In genomic region chr5:149493316-149493715, GRCh38 we compare ENCODE assay signal across 18 cellular contexts. TPM values are rescaled to one million over a fixed set of nuclear protein-coding genes. Genes with fewer than 3 reads are reported as not detected.
DNase-seq lines count a peak whose midpoint lies in the region; ATAC-seq and TF ChIP-seq lines count a peak whose summit lies in the region.
"Had no signal": no experiment of that assay in that cellular context is flagged by ENCODE, and none has a peak within 500 bp of the region (broad histone marks: within the 10 kb centered on the region; RNA-seq: fewer than 3 reads in every experiment).

No MANE protein-coding gene starts in this region.

- H3K4me1 ChIP-seq in HCT116 (ENCODE audit: control insufficient read depth in 1 of 2, insufficient read depth in 2 of 2, low read length in 2 of 2) = peaks cover 4 to 33% of the 10 kb centered on the region in 2 experiments; a peak in 3 of 4 replicates

- H3K27ac Mint-ChIP-seq in nephron progenitor cell = peak overlapping the region; percentile 21
- H3K27ac Mint-ChIP-seq in activated CD8-positive, alpha-beta T cell treated with anti-CD3 and anti-CD28 coated beads, Interleukin-2, amount 10 ng/mL, durations not matched to agents 7 days and 5 days = no peak overlapping the region

- H2AFZ ChIP-seq in HCT116 (ENCODE audit: low read depth, low read length, poor library complexity, severe bottlenecking) = no peak overlapping the region

- H3K36me3 Mint-ChIP-seq in nephron progenitor cell (ENCODE audit: low read depth) = peaks cover 31% of the 10 kb centered on the region
- H3K36me3 Mint-ChIP-seq in activated CD8-positive, alpha-beta T cell treated with anti-CD3 and anti-CD28 coated beads, Interleukin-2, amount 10 ng/mL, durations not matched to agents 7 days and 5 days (ENCODE audit: low read depth) = peaks cover 33% of the 10 kb centered on the region

- no TSS peak for BruUV-seq in HCT116 (replicated peaks; lab: Mats Ljungman, UMichigan)

- no peaks in the 10 kb centered on the region for H3K27me3 ChIP-seq in HCT116 (ENCODE audit: insufficient read depth, low read length)
- H3K27me3 ChIP-seq: BLaER1 treated with 17β-estradiol and CSF1 and Interleukin-3, amounts not matched to agents 10 nM and 100 nM; vagina had no signal

- intact Hi-C loops in HCT116 (cut with micrococcal nuclease) = no loop called here

- H3K9me3 ChIP-seq in HCT116 (ENCODE audit: control insufficient read depth in 1 of 2, insufficient read depth in 1 of 2, low read depth in 1 of 2, low read length in 2 of 2) = no peaks in the 10 kb centered on the region
- H3K9me3 ChIP-seq: BLaER1 treated with 17β-estradiol and CSF1 and Interleukin-3, amounts not matched to agents 10 nM and 100 nM; mucosa of descending colon; vagina had no signal

- H3K4me1 Mint-ChIP-seq in nephron progenitor cell = peaks cover 4% of the 10 kb centered on the region
- H3K4me1 Mint-ChIP-seq in activated CD8-positive, alpha-beta T cell treated with anti-CD3 and anti-CD28 coated beads, Interleukin-2, amount 10 ng/mL, durations not matched to agents 7 days and 5 days (ENCODE audit: low read depth) = no peaks in the 10 kb centered on the region

- POLR2A ChIA-PET in HCT116 (lab: Charles Lee) (no interaction called here), RWPE1 (lab: Yijun Ruan, JAX; ENCODE audit: low non-redundant PET) (no interaction called here)
- POLR2A ChIA-PET in activated CD8-positive, alpha-beta T cell treated with anti-CD3 and anti-CD28 coated beads, Interleukin-2, amount 10 ng/mL, durations not matched to agents 7 days and 5 days (lab: Charles Lee) = interaction anchor here (1.1 kb wide), 1 partner anchor 7 kb away, joined by 3 read pairs; no protein-coding TSS in a partner anchor

- H3K27me3 Mint-ChIP-seq in nephron progenitor cell (ENCODE audit: low read depth, poor library complexity) = no peaks in the 10 kb centered on the region
- H3K27me3 Mint-ChIP-seq in activated CD8-positive, alpha-beta T cell treated with anti-CD3 and anti-CD28 coated beads, Interleukin-2, amount 10 ng/mL, durations not matched to agents 7 days and 5 days (ENCODE audit: low read depth) = peaks cover 3% of the 10 kb centered on the region

- peaks cover 5% of the 10 kb centered on the region; the same call in 1 of the 2 replicates for H4K20me1 ChIP-seq in HCT116 (ENCODE audit: insufficient read depth)

- H3K27ac ChIP-seq in HCT116 (ENCODE audit: low read depth, low read length) (no peak overlapping the region), RWPE1 (peak overlapping the region; percentile 60)
- H3K27ac ChIP-seq: BLaER1 treated with 17β-estradiol and CSF1 and Interleukin-3, amounts not matched to agents 10 nM and 100 nM; vagina had no signal

- CTCF ChIA-PET in HCT116 (lab: Charles Lee) (no interaction called here), RWPE1 (lab: Yijun Ruan, JAX) (interaction anchor here (0.6 to 0.7 kb wide), 4 partner anchors 14 to 58 kb away, joined by 4 read pairs; no protein-coding TSS in a partner anchor)
- CTCF ChIA-PET in activated CD8-positive, alpha-beta T cell treated with anti-CD3 and anti-CD28 coated beads, Interleukin-2, amount 10 ng/mL, durations not matched to agents 7 days and 5 days (lab: Charles Lee) = interaction anchor here (1.9 kb wide), 2 partner anchors 11 to 126 kb away, joined by 4 to 5 read pairs; no protein-coding TSS in a partner anchor

- RAD21 ChIA-PET in HCT116 (lab: Charles Lee; ENCODE audit: low non-redundant PET in 1 of 2, low total read pairs in 2 of 2, uncharacterized antibody in 2 of 2, unreplicated experiment in 2 of 2) = no interaction called here

- H3K9me2 ChIP-seq in HCT116 (ENCODE audit: insufficient read depth) = no peaks in the 10 kb centered on the region

- no peak for TF ChIP-seq RAD21 in HCT116 (IDR thresholded peaks at IDR 0.05; ENCODE audit: low read depth)

- no peak overlapping the region for H3K4me3 Mint-ChIP-seq in nephron progenitor cell
- no peak overlapping the region for H3K4me3 Mint-ChIP-seq in activated CD8-positive, alpha-beta T cell treated with anti-CD3 and anti-CD28 coated beads, Interleukin-2, amount 10 ng/mL, durations not matched to agents 7 days and 5 days

- no peaks in the 10 kb centered on the region for H3K79me2 ChIP-seq in HCT116 (ENCODE audit: insufficient read depth, low read length)

- TF ChIP-seq CTCF in HCT116 (IDR thresholded peaks at IDR 0.05 in 2 of 3, conservative IDR thresholded peaks at IDR 0.05 in 1 of 3; ENCODE audit: borderline replicate concordance in 1 of 3, insufficient read depth in 1 of 3, low read depth in 2 of 3, low read length in 2 of 3) (no peak), RWPE1 (conservative IDR thresholded peaks at IDR 0.05; ENCODE audit: low read depth) (no peak), nephron progenitor cell (IDR thresholded peaks at IDR 0.05) (no peak)

- H3K4me3 ChIP-seq in HCT116 (replicated peaks in 1 of 2; ENCODE audit: low read depth in 1 of 2, low read length in 2 of 2) = no peak overlapping the region
- H3K4me3 ChIP-seq: BLaER1 treated with 17β-estradiol and CSF1 and Interleukin-3, amounts not matched to agents 10 nM and 100 nM; mucosa of descending colon; skin epidermis; vagina had no signal

- H3K4me2 ChIP-seq in HCT116 (ENCODE audit: low read length) = no peak overlapping the region
- H3K4me2 ChIP-seq: BLaER1 treated with 17β-estradiol and CSF1 and Interleukin-3, amounts not matched to agents 10 nM and 100 nM had no signal

- no peak overlapping the region for H3K9ac ChIP-seq in HCT116 (ENCODE audit: low read length)
- H3K9ac ChIP-seq: BLaER1 treated with 17β-estradiol and CSF1 and Interleukin-3, amounts not matched to agents 10 nM and 100 nM had no signal

- no peak for TF ChIP-seq POLR2A in HCT116 (IDR thresholded peaks at IDR 0.05; ENCODE audit: borderline replicate concordance, extremely low read depth, insufficient read depth, insufficient read length)

- H3K36me3 ChIP-seq in HCT116 (ENCODE audit: control insufficient read depth in 1 of 2, insufficient read depth in 2 of 2, low read length in 2 of 2) = peaks cover 21 to 40% of the 10 kb centered on the region in 2 experiments

- DNase-seq in DMS153 treated with DMSO at 0.1 percent for 48 hours (lab: John Stamatoyannopoulos, UW; ENCODE audit: unreplicated experiment) = peak; percentile 10
- DNase-seq in HCT116 (ENCODE audit: low read depth, low spot score) = no peak
- no peak for DNase-seq in RWPE1 (ENCODE audit: low spot score)
- DNase-seq in nephron progenitor cell = no peak
- DNase-seq in activated CD8-positive, alpha-beta T cell treated with anti-CD3 and anti-CD28 coated beads, Interleukin-2, amount 10 ng/mL, durations not matched to agents 7 days and 5 days = no peak
- no peak for DNase-seq in stimulated activated CD8-positive, alpha-beta memory T cell treated with anti-CD3 and anti-CD28 coated beads, Interleukin-4, amount 100 ng/mL, for 48 hours
- DNase-seq: activated CD8-positive, alpha-beta memory T cell treated with anti-CD3 and anti-CD28 coated beads, Interleukin-2, amount 50 U/mL, for 4 hours; kidney; mucosa of descending colon; NCI-H1092 treated with DMSO at 0.1 percent for 48 hours; NCI-H526 treated with DMSO at 0.1 percent for 48 hours; occipital lobe; stimulated activated naive CD4-positive, alpha-beta T cell; T-helper 2 cell had no signal

- ATAC-seq in HCT116 = no peak
- no peak for ATAC-seq in HG03457 (IDR thresholded peaks at IDR 0.05; ENCODE audit: unreplicated experiment)
- no peak for ATAC-seq in activated CD8-positive, alpha-beta T cell treated with anti-CD3 and anti-CD28 coated beads, Interleukin-2, amount 10 ng/mL, durations not matched to agents 7 days and 5 days
- ATAC-seq: mucosa of descending colon had no signal

- H3K9me3 Mint-ChIP-seq in nephron progenitor cell = no peaks in the 10 kb centered on the region
- no peaks in the 10 kb centered on the region for H3K9me3 Mint-ChIP-seq in activated CD8-positive, alpha-beta T cell treated with anti-CD3 and anti-CD28 coated beads, Interleukin-2, amount 10 ng/mL, durations not matched to agents 7 days and 5 days (ENCODE audit: insufficient read depth)

TF ChIP-seq in HCT116, 20 proteins besides CTCF, POLR2A, EP300 and RAD21:
- 0 out of 2 replicates have a peak, but pooled peaks have one; percentile 2 for TF ChIP-seq EGR1 (IDR thresholded peaks at IDR 0.05; ENCODE audit: low read depth)
- TF ChIP-seq MAX (IDR thresholded peaks at IDR 0.05) = no peak

RNA-seq across cellular contexts. Expression of gene CSNK1A1, which starts 57.9 kb away (rescaled TPM):
- total RNA-seq in HCT116 (2021; ENCODE audit: unreplicated experiment) = 263 TPM
- 141 and 181 TPM in 2 replicates for polyA plus RNA-seq in HCT116 (2012)
- 100 to 1,000 TPM; 163 to 177 TPM for total RNA-seq in activated CD8-positive, alpha-beta T cell treated with anti-CD3 and anti-CD28 coated beads, Interleukin-2, amount 10 ng/mL, durations not matched to agents 7 days and 5 days
